Comparison of ENCODE assay signal across 12 cellular contexts in the genomic region with DNA sequence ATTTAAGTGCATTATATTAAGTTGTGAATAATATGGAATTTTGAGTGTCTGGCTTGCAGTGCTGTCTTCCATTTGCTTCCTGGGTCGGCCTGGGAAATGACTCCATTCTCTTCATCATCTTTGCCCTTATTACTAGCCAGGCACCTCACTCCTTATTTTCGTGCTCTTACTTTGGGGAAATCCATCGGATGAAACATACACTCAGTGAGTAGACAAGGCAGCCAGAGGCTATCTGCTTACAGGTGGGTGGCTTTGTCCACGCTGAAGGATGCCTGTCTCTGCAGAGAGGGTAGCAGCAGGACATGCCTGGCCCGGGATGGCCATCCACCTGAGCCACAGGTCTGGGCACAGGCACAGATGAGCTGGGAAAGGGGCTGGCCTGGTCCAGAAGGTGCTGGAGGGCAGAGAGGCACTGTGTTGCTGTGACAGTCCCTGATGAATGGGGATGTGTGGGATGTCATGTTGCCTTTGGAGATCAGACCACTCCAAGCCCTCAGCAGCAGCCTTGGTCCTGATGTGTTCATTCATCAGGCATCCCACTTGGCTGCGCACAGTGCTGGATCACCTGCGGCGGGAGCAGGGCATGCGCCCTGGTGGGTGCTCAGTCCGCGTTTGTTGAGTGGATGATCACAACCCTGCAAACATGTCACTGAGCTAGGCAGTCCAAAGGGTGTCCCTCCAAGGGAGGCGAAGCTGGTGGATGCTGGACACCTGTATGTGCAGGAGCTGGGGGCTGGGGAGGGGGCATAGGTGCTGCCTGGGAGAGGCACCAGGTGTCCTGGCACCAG.
"Had no signal": no experiment of that assay in that cellular context is flagged by ENCODE, and none has a peak within 500 bp of the region (broad histone marks: within the 10 kb centered on the region; RNA-seq: fewer than 3 reads in every experiment).

No MANE protein-coding gene starts in this region.

- DNase-seq: activated CD4-positive, alpha-beta T cell treated with anti-CD3 and anti-CD28 coated beads for 1 hour; activated CD4-positive, alpha-beta T cell treated with anti-CD3 and anti-CD28 coated beads, Interleukin-2, amount 50 U/mL, for 48 hours; activated naive CD4-positive, alpha-beta T cell treated with Interleukin-2 at 50 U/mL for 16 hours; amniotic stem cell; brain microvascular endothelial cell; natural killer cell; spleen; stimulated activated CD4-positive, alpha-beta T cell treated with anti-CD3 and anti-CD28 coated beads, Interleukin-2, amount 100 ng/mL, for 24 hours; stimulated activated naive B cell treated with anti-CD40 and anti-IgM and Interleukin-4, amounts not matched to agents 10 μg/mL and 1 μg/mL and 100 μg/mL, for 72 hours had no signal

- H3K27ac ChIP-seq: brain microvascular endothelial cell, esophagus muscularis mucosa, prostate gland, spleen had no signal

- H3K4me1 ChIP-seq: prostate gland had no signal

- H3K9me3 ChIP-seq: esophagus muscularis mucosa, prostate gland, right lobe of liver had no signal

- H3K36me3 ChIP-seq: brain microvascular endothelial cell, esophagus muscularis mucosa, prostate gland, right lobe of liver, spleen had no signal

- H3K27me3 ChIP-seq: brain microvascular endothelial cell, esophagus muscularis mucosa, right lobe of liver had no signal

- H3K4me3 ChIP-seq: esophagus muscularis mucosa, prostate gland, right lobe of liver, spleen had no signal

- ATAC-seq: natural killer cell had no signal
